In the genomic region with DNA sequence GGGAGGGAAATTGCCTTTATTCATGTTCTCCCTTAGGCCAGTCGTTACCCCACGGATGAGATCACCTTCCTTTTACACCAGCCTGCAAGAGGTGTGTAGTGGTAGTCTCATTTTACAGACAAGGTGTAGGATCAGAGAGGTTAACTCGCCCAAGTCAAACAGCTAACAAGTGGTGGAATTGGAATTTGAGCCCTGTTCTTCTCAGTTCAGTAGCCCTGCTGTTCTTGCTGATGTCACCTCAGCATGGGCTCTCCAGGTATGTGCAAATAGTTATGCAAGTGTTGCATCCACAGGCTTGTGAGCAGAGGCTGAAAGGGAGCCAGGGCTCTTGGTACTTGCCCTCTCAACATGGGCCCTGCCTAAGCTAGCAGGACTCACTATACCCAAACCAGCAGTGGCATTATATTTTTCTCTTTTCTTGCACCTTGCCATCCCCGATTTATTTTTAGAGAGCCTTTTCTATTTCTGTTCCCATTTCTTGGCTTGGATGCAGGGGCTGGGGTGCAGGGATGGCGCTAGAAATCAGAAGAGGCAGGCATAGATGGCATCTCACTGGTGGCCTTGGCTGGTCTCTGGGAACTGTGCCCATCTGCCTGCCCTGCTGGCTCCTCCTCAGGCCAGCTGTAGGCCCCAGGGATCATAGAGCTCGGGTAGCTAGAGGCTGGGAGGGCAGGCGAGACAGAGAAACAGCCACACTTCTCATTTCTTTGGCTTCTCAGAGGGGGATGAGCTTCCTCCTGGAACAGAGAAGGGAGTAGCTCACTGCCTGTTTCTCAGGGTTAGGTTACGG, we compare ENCODE assay signal across 9 cellular contexts. TPM values are rescaled to one million over a fixed set of nuclear protein-coding genes. Genes with fewer than 3 reads are reported as not detected.
DNase-seq lines count a peak whose midpoint lies in the region; ATAC-seq and TF ChIP-seq lines count a peak whose summit lies in the region.
"Had no signal": no experiment of that assay in that cellular context is flagged by ENCODE, and none has a peak within 500 bp of the region (broad histone marks: within the 10 kb centered on the region; RNA-seq: fewer than 3 reads in every experiment).

No MANE protein-coding gene starts in this region.

- no peaks in the 10 kb centered on the region for H3K9me2 ChIP-seq in GM23338 (ENCODE audit: insufficient read depth)

- TF ChIP-seq CTCF in GM23338 (conservative IDR thresholded peaks at IDR 0.05; ENCODE audit: low read depth in 2 of 2): no peak
- no peak for TF ChIP-seq CTCF in activated CD8-positive, alpha-beta T cell treated with anti-CD3 and anti-CD28 coated beads for 36 hours (IDR thresholded peaks at IDR 0.05)
- no peak for TF ChIP-seq CTCF in parathyroid adenoma (IDR thresholded peaks at IDR 0.05)

- H3K79me2 ChIP-seq in GM23338 (replicated peaks; ENCODE audit: insufficient read depth) (0 out of 2 replicates have a peak, but pooled peaks cover 3% of the 10 kb centered on the region), parathyroid adenoma (peaks cover 34% of the 10 kb centered on the region)

- H3K27ac ChIP-seq in GM23338 (ENCODE audit: low read depth) (peak overlapping the region; percentile 61), parathyroid adenoma (peak overlapping the region; percentile 52)

- H3K9ac ChIP-seq in parathyroid adenoma: no peak overlapping the region

- H3K36me3 Mint-ChIP-seq in GM23338 (ENCODE audit: low read depth): peaks cover 10% of the 10 kb centered on the region
- H3K36me3 Mint-ChIP-seq in activated CD8-positive, alpha-beta T cell treated with anti-CD3 and anti-CD28 coated beads for 36 hours (ENCODE audit: low read depth): peaks cover 19% of the 10 kb centered on the region
- H3K36me3 Mint-ChIP-seq in activated T-cell treated with anti-CD3 and anti-CD28 coated beads, Interleukin-2, amount 50 U/mL, for 4 hours (ENCODE audit: insufficient read depth): peaks cover 31% of the 10 kb centered on the region

- H3K36me3 ChIP-seq in GM23338 (ENCODE audit: insufficient read depth): no peaks in the 10 kb centered on the region
- no peaks in the 10 kb centered on the region for H3K36me3 ChIP-seq in parathyroid adenoma (ENCODE audit: control insufficient read depth, insufficient read depth, low read length)

- H3F3A ChIP-seq in GM23338 (replicated peaks; ENCODE audit: low read depth): no peaks in the 10 kb centered on the region

- peak; percentile 93 for ATAC-seq in GM23338
- ATAC-seq in activated CD8-positive, alpha-beta T cell treated with anti-CD3 and anti-CD28 coated beads for 36 hours: no peak
- peak; percentile 58 to 65 for ATAC-seq in left cardiac atrium
- ATAC-seq in HG03196 (IDR thresholded peaks at IDR 0.05; ENCODE audit: unreplicated experiment): no peak
- no peak for ATAC-seq in activated T-cell treated with anti-CD3 and anti-CD28 coated beads, Interleukin-2, amount 50 U/mL, for 4 hours

- peaks cover 38% of the 10 kb centered on the region for H3K4me1 Mint-ChIP-seq in GM23338
- peaks cover 48% of the 10 kb centered on the region for H3K4me1 Mint-ChIP-seq in activated CD8-positive, alpha-beta T cell treated with anti-CD3 and anti-CD28 coated beads for 36 hours (ENCODE audit: low read depth)
- peaks cover 37% of the 10 kb centered on the region for H3K4me1 Mint-ChIP-seq in activated T-cell treated with anti-CD3 and anti-CD28 coated beads, Interleukin-2, amount 50 U/mL, for 4 hours (ENCODE audit: low read depth)

- peak overlapping the region; percentile 93 for H3K27ac Mint-ChIP-seq in GM23338
- peak overlapping the region; percentile 35 for H3K27ac Mint-ChIP-seq in activated CD8-positive, alpha-beta T cell treated with anti-CD3 and anti-CD28 coated beads for 36 hours

- H3K4me3 Mint-ChIP-seq in GM23338: peak overlapping the region; percentile 16; the same call in 1 of the 3 replicates
- no peak overlapping the region for H3K4me3 Mint-ChIP-seq in activated CD8-positive, alpha-beta T cell treated with anti-CD3 and anti-CD28 coated beads for 36 hours
- no peak overlapping the region for H3K4me3 Mint-ChIP-seq in activated T-cell treated with anti-CD3 and anti-CD28 coated beads, Interleukin-2, amount 50 U/mL, for 4 hours

- no peak overlapping the region for H2AFZ ChIP-seq in GM23338
- no peak overlapping the region for H2AFZ ChIP-seq in parathyroid adenoma

- CTCF ChIA-PET in activated CD8-positive, alpha-beta T cell treated with anti-CD3 and anti-CD28 coated beads for 36 hours (lab: Charles Lee): interaction anchor here (0.8 to 1.6 kb wide), 7 partner anchors 16 to 89 kb away, joined by 3 to 7 read pairs (median 3); partner anchors contain the start of genes DEF6 and PPARD

- H3K4me3 ChIP-seq in GM23338 (no peak overlapping the region), parathyroid adenoma (ENCODE audit: low read depth, low read length) (no peak overlapping the region)

- H3K9me3 ChIP-seq in parathyroid adenoma (ENCODE audit: control insufficient read depth, low read length): no peaks in the 10 kb centered on the region

- H3K9me3 Mint-ChIP-seq in GM23338: no peaks in the 10 kb centered on the region
- no peaks in the 10 kb centered on the region for H3K9me3 Mint-ChIP-seq in activated CD8-positive, alpha-beta T cell treated with anti-CD3 and anti-CD28 coated beads for 36 hours
- H3K9me3 Mint-ChIP-seq in activated T-cell treated with anti-CD3 and anti-CD28 coated beads, Interleukin-2, amount 50 U/mL, for 4 hours: no peaks in the 10 kb centered on the region

- H3K27me3 ChIP-seq in GM23338 (ENCODE audit: insufficient read depth): no peaks in the 10 kb centered on the region
- no peaks in the 10 kb centered on the region for H3K27me3 ChIP-seq in parathyroid adenoma (ENCODE audit: control insufficient read depth, insufficient read depth, low read length)

- intact Hi-C loops in activated CD8-positive, alpha-beta T cell treated with anti-CD3 and anti-CD28 coated beads for 36 hours (cut with micrococcal nuclease): no loop called here
- intact Hi-C loops in left cardiac atrium (cut with DNase I): no loop called here

- H3K4me2 ChIP-seq in GM23338 (peak overlapping the region; percentile 48; the same call in 1 of the 2 replicates), parathyroid adenoma (ENCODE audit: low read length) (no peak overlapping the region)

- POLR2A ChIA-PET in activated CD8-positive, alpha-beta T cell treated with anti-CD3 and anti-CD28 coated beads for 36 hours (lab: Charles Lee): interaction anchor here (0.5 to 1.4 kb wide), 8 partner anchors 8 to 110 kb away, joined by 3 to 6 read pairs (median 3); no protein-coding TSS in a partner anchor

- H3K4me1 ChIP-seq in GM23338 (ENCODE audit: insufficient read depth) (peaks cover 26% of the 10 kb centered on the region), parathyroid adenoma (peaks cover 33% of the 10 kb centered on the region)

- DNase-seq in GM23338 (ENCODE audit: low spot score): peak; percentile 79
- DNase-seq in activated CD8-positive, alpha-beta T cell treated with anti-CD3 and anti-CD28 coated beads for 36 hours: no peak
- no peak for DNase-seq in left cardiac atrium
- DNase-seq in activated CD4-positive, alpha-beta T cell treated with anti-CD3 and anti-CD28 coated beads for 4 hours: no peak
- no peak for DNase-seq in activated T-cell treated with anti-CD3 and anti-CD28 coated beads, Interleukin-2, amount 50 U/mL, for 4 hours
- no peak for DNase-seq in GM03348 (ENCODE audit: low spot score)
- DNase-seq: activated CD4-positive, alpha-beta T cell treated with anti-CD3 and anti-CD28 coated beads for 48 hours had no signal

- peaks cover 1% of the 10 kb centered on the region for H3K27me3 Mint-ChIP-seq in GM23338 (ENCODE audit: insufficient read depth, low read depth, poor library complexity)
- no peaks in the 10 kb centered on the region for H3K27me3 Mint-ChIP-seq in activated CD8-positive, alpha-beta T cell treated with anti-CD3 and anti-CD28 coated beads for 36 hours
- H3K27me3 Mint-ChIP-seq in activated T-cell treated with anti-CD3 and anti-CD28 coated beads, Interleukin-2, amount 50 U/mL, for 4 hours (ENCODE audit: low read depth): no peaks in the 10 kb centered on the region

- no peaks in the 10 kb centered on the region; the same call in 1 of the 2 replicates for H4K20me1 ChIP-seq in GM23338 (replicated peaks; ENCODE audit: insufficient read depth)

TF ChIP-seq in GM23338, 12 proteins besides CTCF, POLR2A, EP300 and RAD21 (continues in another document):
- TF ChIP-seq CREB1 (CRISPR knock-in tag; IDR thresholded peaks at IDR 0.05; ENCODE audit: low read depth) (peak; percentile 73), REST (IDR thresholded peaks at IDR 0.05; ENCODE audit: unreplicated experiment) (no peak), EZH2phosphoT487 (IDR thresholded peaks at IDR 0.05; ENCODE audit: unreplicated experiment) (no peak)

RNA-seq across cellular contexts. Expression of gene PPARD, which starts 18.2 kb away (rescaled TPM):
- total RNA-seq in GM23338 (2014; rRNA removed; shearing (Covaris generic)): 8.7 and 9.7 TPM in 2 replicates
- 4.8 and 5.1 TPM in 2 replicates for polyA plus RNA-seq in GM23338 (2016; fragmentation: Nextera tagmentation; extraction: Ambion mirVana)
- total RNA-seq in activated CD8-positive, alpha-beta T cell treated with anti-CD3 and anti-CD28 coated beads for 36 hours: 10 to 100 TPM; 26.6 to 26.7 TPM
- total RNA-seq in left cardiac atrium: 10 to 100 TPM; 14.1 to 21.3 TPM
- 10 to 100 TPM; 15.4 to 17.4 (median 16.9) TPM for total RNA-seq in activated T-cell treated with anti-CD3 and anti-CD28 coated beads, Interleukin-2, amount 50 U/mL, for 4 hours

Comparison
In these comparisons a context has a peak if more than half of its experiments do, and no peak if none do; other contexts are left out.
1. ATAC-seq: peak in GM23338 (single experiment) and left cardiac atrium (2 of 2); none in activated CD8-positive, alpha-beta T cell treated with anti-CD3 and anti-CD28 coated beads for 36 hours (single experiment), HG03196 (single experiment) and activated T-cell treated with anti-CD3 and anti-CD28 coated beads, Interleukin-2, amount 50 U/mL, for 4 hours (0 of 2).